Comparison of ENCODE assay signal across 18 cellular contexts in genomic region chr2:23992931-23993330, GRCh38. TPM values are rescaled to one million over a fixed set of nuclear protein-coding genes. Genes with fewer than 3 reads are reported as not detected.
DNase-seq lines count a peak whose midpoint lies in the region; ATAC-seq, FAIRE-seq and TF ChIP-seq lines count a peak whose summit lies in the region.
"Had no signal": no experiment of that assay in that cellular context is flagged by ENCODE, and none has a peak within 500 bp of the region (broad histone marks: within the 10 kb centered on the region; RNA-seq: fewer than 3 reads in every experiment).

No MANE protein-coding gene starts in this region.

- H3K79me2 ChIP-seq in hepatocyte: no peaks in the 10 kb centered on the region

- no peak for TF ChIP-seq CTCF in A549 (IDR thresholded peaks at IDR 0.05)
- TF ChIP-seq CTCF in nephron progenitor cell (IDR thresholded peaks at IDR 0.05): no peak
- TF ChIP-seq CTCF in hepatocyte (IDR thresholded peaks at IDR 0.05; ENCODE audit: poor library complexity): no peak

- H4K20me1 ChIP-seq in hepatocyte (ENCODE audit: insufficient read depth, poor library complexity, severe bottlenecking): no peaks in the 10 kb centered on the region
- H4K20me1 ChIP-seq: BLaER1 treated with 17β-estradiol and CSF1 and Interleukin-3, amounts not matched to agents 10 nM and 100 nM had no signal

- POLR2A ChIA-PET in A549 (lab: Yijun Ruan, JAX): interaction anchor here (0.6 kb wide), 1 partner anchor 10 kb away, joined by 7 read pairs; no protein-coding TSS in a partner anchor

- TF ChIP-seq RAD21 in A549 (conservative IDR thresholded peaks at IDR 0.05 in 1 of 2, IDR thresholded peaks at IDR 0.05 in 1 of 2): no peak

- H3K36me3 ChIP-seq in HUES64 (ENCODE audit: insufficient read depth, low read length) (no peaks in the 10 kb centered on the region; the same call in 1 of the 2 replicates), hepatocyte (replicated peaks; ENCODE audit: insufficient read depth, low read depth) (no peaks in the 10 kb centered on the region)

- H3K9ac ChIP-seq in HUES64 (ENCODE audit: low read depth, low read length): peak overlapping the region; percentile 12; the same call in 1 of the 2 replicates
- H3K9ac ChIP-seq: BLaER1 treated with 17β-estradiol and CSF1 and Interleukin-3, amounts not matched to agents 10 nM and 100 nM had no signal

- TF ChIP-seq EP300 in A549 (IDR thresholded peaks at IDR 0.05): no peak

- no peaks in the 10 kb centered on the region for H3K9me2 ChIP-seq in hepatocyte (replicated peaks; ENCODE audit: insufficient read depth)

- WGBS in A549 (ENCODE audit: missing lambda C conversion rate): 4% methylated on average over 1 of the region's 1 CpG
- 43% methylated on average over 1 of the region's 1 CpG for WGBS in HUES64
- 81% methylated on average over 1 of the region's 1 CpG for WGBS in hepatocyte (ENCODE audit: low lambda C conversion rate, missing lambda C conversion rate)

- no peak for TF ChIP-seq POLR2A in A549 (IDR thresholded peaks at IDR 0.05; ENCODE audit: low read length)

- H3K4me3 Mint-ChIP-seq in nephron progenitor cell: no peak overlapping the region
- H3K4me3 Mint-ChIP-seq: CD4-positive, alpha-beta T cell; HFFc6 had no signal

- H3K36me3 Mint-ChIP-seq in nephron progenitor cell (ENCODE audit: low read depth): peaks cover 39% of the 10 kb centered on the region

- no peak overlapping the region for H2AFZ ChIP-seq in hepatocyte

- H3K27ac Mint-ChIP-seq in nephron progenitor cell: peak overlapping the region; percentile 38
- H3K27ac Mint-ChIP-seq: CD4-positive, alpha-beta T cell; HFFc6 had no signal

- FAIRE-seq in A549 (lab: Jason Lieb, UNC): no peak
- FAIRE-seq: GM12891 had no signal

- H3K9me3 Mint-ChIP-seq in nephron progenitor cell: no peaks in the 10 kb centered on the region
- H3K9me3 Mint-ChIP-seq: CD4-positive, alpha-beta T cell; HFFc6 had no signal

- H3K4me3 ChIP-seq in A549 (no peak overlapping the region), HUES64 (ENCODE audit: low read length) (no peak overlapping the region), hepatocyte (no peak overlapping the region)
- H3K4me3 ChIP-seq: BLaER1 treated with 17β-estradiol and CSF1 and Interleukin-3, amounts not matched to agents 10 nM and 100 nM had no signal

- CTCF ChIA-PET in A549 (lab: Yijun Ruan, JAX): no interaction called here

- peak overlapping the region; percentile 57 for H3K4me2 ChIP-seq in A549
- no peak overlapping the region for H3K4me2 ChIP-seq in hepatocyte
- H3K4me2 ChIP-seq: BLaER1 treated with 17β-estradiol and CSF1 and Interleukin-3, amounts not matched to agents 10 nM and 100 nM had no signal

- no peaks in the 10 kb centered on the region for H3K9me3 ChIP-seq in A549
- H3K9me3 ChIP-seq in HUES64 (ENCODE audit: insufficient read depth, low read depth, low read length): no peaks in the 10 kb centered on the region
- H3K9me3 ChIP-seq in hepatocyte (ENCODE audit: low read depth): no peaks in the 10 kb centered on the region
- H3K9me3 ChIP-seq: BLaER1 treated with 17β-estradiol and CSF1 and Interleukin-3, amounts not matched to agents 10 nM and 100 nM had no signal

- no peak for DNase-seq in A549 (ENCODE audit: low read depth in 1 of 2, low spot score in 1 of 2)
- DNase-seq in caudate nucleus (lab: John Stamatoyannopoulos, UW): no peak
- DNase-seq in nephron progenitor cell: no peak
- DNase-seq in hepatocyte (ENCODE audit: low spot score): no peak
- no peak for DNase-seq in central memory CD4-positive, alpha-beta T cell
- DNase-seq in retina: no peak
- DNase-seq: 8988T; ACHN; Calu3; CD4-positive, alpha-beta T cell; DMS 273 treated with DMSO at 0.1 percent for 48 hours; HCEC 1CT; HFFc6 had no signal

- no peaks in the 10 kb centered on the region for H3K4me1 Mint-ChIP-seq in nephron progenitor cell

- H3K4me1 ChIP-seq in A549: peaks cover 17% of the 10 kb centered on the region
- peaks cover 17% of the 10 kb centered on the region for H3K4me1 ChIP-seq in HUES64 (ENCODE audit: insufficient read depth, low read length)
- no peaks in the 10 kb centered on the region for H3K4me1 ChIP-seq in hepatocyte (ENCODE audit: insufficient read depth)
- H3K4me1 ChIP-seq: BLaER1 treated with 17β-estradiol and CSF1 and Interleukin-3, amounts not matched to agents 10 nM and 100 nM had no signal

- peak overlapping the region in 1 of 2 experiments; percentile 33; a peak in 1 of 6 replicates for H3K27ac ChIP-seq in A549
- peak overlapping the region; percentile 36; the same call in 1 of the 2 replicates for H3K27ac ChIP-seq in HUES64 (ENCODE audit: low read depth, low read length)
- H3K27ac ChIP-seq in caudate nucleus (ENCODE audit: low read depth, low read length): peak overlapping the region; percentile 37
- no peak overlapping the region for H3K27ac ChIP-seq in hepatocyte
- H3K27ac ChIP-seq: BLaER1 treated with 17β-estradiol and CSF1 and Interleukin-3, amounts not matched to agents 10 nM and 100 nM had no signal

- ATAC-seq in A549 (no peak), HG03565 (IDR thresholded peaks at IDR 0.05; ENCODE audit: unreplicated experiment) (no peak)

- H3K27me3 Mint-ChIP-seq in nephron progenitor cell (ENCODE audit: low read depth, poor library complexity): no peaks in the 10 kb centered on the region
- H3K27me3 Mint-ChIP-seq: CD4-positive, alpha-beta T cell had no signal

- no peaks in the 10 kb centered on the region for H3K27me3 ChIP-seq in HUES64 (ENCODE audit: insufficient read depth, low read length)
- H3K27me3 ChIP-seq in hepatocyte: no peaks in the 10 kb centered on the region
- H3K27me3 ChIP-seq: BLaER1 treated with 17β-estradiol and CSF1 and Interleukin-3, amounts not matched to agents 10 nM and 100 nM had no signal

TF ChIP-seq in A549, 52 proteins besides CTCF, POLR2A, EP300 and RAD21:
- TF ChIP-seq CEBPB (IDR thresholded peaks at IDR 0.05): no peak

RNA-seq across cellular contexts. Expression of gene MFSD2B, which starts 17.0 kb away (rescaled TPM):
- polyA plus RNA-seq in A549 (2011; rRNA removed): 0.09 and 0.15 TPM in 2 replicates
- 0.09 and 0.22 TPM in 2 replicates for polyA plus RNA-seq in A549 (2012; cell fraction: cytosol; rRNA removed)
- polyA plus RNA-seq in A549 (2012; cell fraction: nucleus; rRNA removed): 0.34 and 0.46 TPM in 2 replicates
- polyA plus RNA-seq in A549 (2017; fragmentation: RNase III; extraction: RNeasy Plus Mini Kit Qiagen cat#74134 plus additional on column Dnase treatment): 0.17 to 0.36 TPM (median 0.25 TPM) in 3 replicates
- 0.29 and 1.1 TPM in 2 replicates for polyA minus RNA-seq in A549 (2011; rRNA and poly(A)+ RNA removed)
- polyA plus RNA-seq in HUES64 (2013, experiment 1 of 2): 0.45 TPM
- polyA plus RNA-seq in HUES64 (2013, experiment 2 of 2): 0.32 TPM
- not detected in 2 replicates for total RNA-seq in hepatocyte
- polyA plus RNA-seq in hepatocyte: 0.25 TPM in 1 of 2 replicates, not detected in the other
- total RNA-seq: Calu3, H4 had no signal

RNA-seq across cellular contexts. Expression of gene UBXN2A, which starts 52.7 kb away (rescaled TPM):
- polyA plus RNA-seq in A549 (2011; rRNA removed) (18.3 and 25.4 TPM in 2 replicates), A549 (2017; fragmentation: RNase III; extraction: RNeasy Plus Mini Kit Qiagen cat#74134 plus additional on column Dnase treatment) (13.7 to 15.6 TPM (median 15.5 TPM) in 3 replicates), hepatocyte (11.7 and 16.4 TPM in 2 replicates)
- polyA plus RNA-seq in A549 (2012; cell fraction: cytosol; rRNA removed): 6.2 and 7.2 TPM in 2 replicates
- 1.2 and 2.2 TPM in 2 replicates for polyA plus RNA-seq in A549 (2012; cell fraction: nucleus; rRNA removed)
- polyA minus RNA-seq in A549 (2011; rRNA and poly(A)+ RNA removed): 3.9 and 4.9 TPM in 2 replicates
- polyA plus RNA-seq in HUES64 (2013, experiment 1 of 2): 13.4 TPM
- 15.8 TPM for polyA plus RNA-seq in HUES64 (2013, experiment 2 of 2)
- 15.9 and 16.9 TPM in 2 replicates for total RNA-seq in hepatocyte

RNA-seq across cellular contexts. Expression of gene WDCP, which starts 54.3 kb away (rescaled TPM):
- polyA plus RNA-seq in A549 (2011; rRNA removed) (20.8 and 30.1 TPM in 2 replicates), A549 (2017; fragmentation: RNase III; extraction: RNeasy Plus Mini Kit Qiagen cat#74134 plus additional on column Dnase treatment) (12.1 to 12.9 TPM (median 12.7 TPM) in 3 replicates), hepatocyte (1.4 and 2.4 TPM in 2 replicates)
- polyA plus RNA-seq in A549 (2012; cell fraction: cytosol; rRNA removed): 6.7 and 8.4 TPM in 2 replicates
- 6.6 and 9.5 TPM in 2 replicates for polyA plus RNA-seq in A549 (2012; cell fraction: nucleus; rRNA removed)
- polyA minus RNA-seq in A549 (2011; rRNA and poly(A)+ RNA removed): 39.7 and 56.6 TPM in 2 replicates
- polyA plus RNA-seq in HUES64 (2013, experiment 1 of 2): 17.7 TPM
- polyA plus RNA-seq in HUES64 (2013, experiment 2 of 2): 17.6 TPM
- 6.0 and 6.8 TPM in 2 replicates for total RNA-seq in hepatocyte

RNA-seq across cellular contexts. Expression of gene FKBP1B, which starts 56.6 kb away (rescaled TPM):
- 16.1 and 23.4 TPM in 2 replicates for polyA plus RNA-seq in A549 (2011; rRNA removed)
- 23.5 and 24.2 TPM in 2 replicates for polyA plus RNA-seq in A549 (2012; cell fraction: cytosol; rRNA removed)
- polyA plus RNA-seq in A549 (2012; cell fraction: nucleus; rRNA removed): 10.0 and 12.5 TPM in 2 replicates
- 8.5 to 9.1 TPM (median 8.9 TPM) in 3 replicates for polyA plus RNA-seq in A549 (2017; fragmentation: RNase III; extraction: RNeasy Plus Mini Kit Qiagen cat#74134 plus additional on column Dnase treatment)
- 7.6 and 8.4 TPM in 2 replicates for polyA minus RNA-seq in A549 (2011; rRNA and poly(A)+ RNA removed)
- 44.8 TPM for polyA plus RNA-seq in HUES64 (2013, experiment 1 of 2)
- polyA plus RNA-seq in HUES64 (2013, experiment 2 of 2): 51.1 TPM
- 20.2 and 24.4 TPM in 2 replicates for total RNA-seq in hepatocyte
- 36.3 and 37.2 TPM in 2 replicates for polyA plus RNA-seq in hepatocyte
